Comparison of ENCODE assay signal across 8 cellular contexts in genomic region chr12:31052121-31052520, GRCh38. TPM values are rescaled to one million over a fixed set of nuclear protein-coding genes. Genes with fewer than 3 reads are reported as not detected.
DNase-seq lines count a peak whose midpoint lies in the region; ATAC-seq and TF ChIP-seq lines count a peak whose summit lies in the region.
"Not testable (repeated sequence)": the region's sequence is repeated elsewhere in the genome, so short reads cannot be mapped to it uniquely, and the experiment has no call there.

No MANE protein-coding gene starts in this region.

- H3K4me3 ChIP-seq in OCI-LY1 (ENCODE audit: low read depth, low read length, poor library complexity, severe bottlenecking): not testable (repeated sequence)

- H3F3A ChIP-seq in OCI-LY1 (ENCODE audit: insufficient read depth, low read length): not testable (repeated sequence)

- H3K9me3 Mint-ChIP-seq in activated CD8-positive, alpha-beta T cell treated with anti-CD3 and anti-CD28 coated beads, Interleukin-2, amount 10 ng/mL, durations not matched to agents 7 days and 5 days (ENCODE audit: insufficient read depth); activated naive CD4-positive, alpha-beta T cell treated with anti-CD3 and anti-CD28 coated beads, Interleukin-2, amount 50 U/mL, for 72 hours; natural killer cell treated with Interleukin-12 subunit alpha and Interleukin-12 subunit beta and Interleukin-15 and Interleukin-18, amount 100 ng/mL, for 72 hours; stimulated activated naive CD8-positive, alpha-beta T cell treated with anti-CD3 and anti-CD28 coated beads, Interleukin-15, amount 100 ng/mL, for 72 hours: not testable (repeated sequence)

- CTCF ChIA-PET in activated CD8-positive, alpha-beta T cell treated with anti-CD3 and anti-CD28 coated beads, Interleukin-2, amount 10 ng/mL, durations not matched to agents 7 days and 5 days (lab: Charles Lee): interaction anchor here (0.6 to 2.1 kb wide), 2 partner anchors 21 to 205 kb away, joined by 3 to 12 read pairs; no protein-coding TSS in a partner anchor

- not testable (repeated sequence) for H3K79me2 ChIP-seq in OCI-LY1 (ENCODE audit: insufficient read depth, low read length)

- not testable (repeated sequence) for H3K27me3 ChIP-seq in OCI-LY1 (ENCODE audit: insufficient read depth, low read length)

- H3K9me3 ChIP-seq in OCI-LY1 (ENCODE audit: low read length): not testable (repeated sequence)

- peak; percentile 2 for ATAC-seq in GM18519 (IDR thresholded peaks at IDR 0.05; ENCODE audit: low FRiP score, unreplicated experiment)
- peak; percentile 19 for ATAC-seq in GM21381 (IDR thresholded peaks at IDR 0.05; ENCODE audit: unreplicated experiment)
- peak; percentile 18 for ATAC-seq in HG02759 (IDR thresholded peaks at IDR 0.05; ENCODE audit: unreplicated experiment)
- ATAC-seq in activated CD8-positive, alpha-beta T cell treated with anti-CD3 and anti-CD28 coated beads, Interleukin-2, amount 10 ng/mL, durations not matched to agents 7 days and 5 days: peak; percentile 16
- peak; percentile 57 to 78 for ATAC-seq in activated naive CD4-positive, alpha-beta T cell treated with anti-CD3 and anti-CD28 coated beads, Interleukin-2, amount 50 U/mL, for 72 hours
- not testable (repeated sequence) for ATAC-seq in natural killer cell treated with Interleukin-12 subunit alpha and Interleukin-12 subunit beta and Interleukin-15 and Interleukin-18, amount 100 ng/mL, for 72 hours
- ATAC-seq in stimulated activated naive CD8-positive, alpha-beta T cell treated with anti-CD3 and anti-CD28 coated beads, Interleukin-15, amount 100 ng/mL, for 72 hours: peak; percentile 75

- H4K20me1 ChIP-seq in OCI-LY1 (ENCODE audit: insufficient read depth, low read length): not testable (repeated sequence)

- not testable (repeated sequence) for H3K9ac ChIP-seq in OCI-LY1 (ENCODE audit: low read length)

- H3K36me3 Mint-ChIP-seq in activated CD8-positive, alpha-beta T cell treated with anti-CD3 and anti-CD28 coated beads, Interleukin-2, amount 10 ng/mL, durations not matched to agents 7 days and 5 days (ENCODE audit: low read depth); activated naive CD4-positive, alpha-beta T cell treated with anti-CD3 and anti-CD28 coated beads, Interleukin-2, amount 50 U/mL, for 72 hours; natural killer cell treated with Interleukin-12 subunit alpha and Interleukin-12 subunit beta and Interleukin-15 and Interleukin-18, amount 100 ng/mL, for 72 hours: not testable (repeated sequence)

- peaks cover 23% of the 10 kb centered on the region for H3K4me1 Mint-ChIP-seq in activated CD8-positive, alpha-beta T cell treated with anti-CD3 and anti-CD28 coated beads, Interleukin-2, amount 10 ng/mL, durations not matched to agents 7 days and 5 days (ENCODE audit: low read depth)
- peaks cover 14 to 16% of the 10 kb centered on the region in 2 donors for H3K4me1 Mint-ChIP-seq in natural killer cell treated with Interleukin-12 subunit alpha and Interleukin-12 subunit beta and Interleukin-15 and Interleukin-18, amount 100 ng/mL, for 72 hours (ENCODE audit: low read depth in 2 of 2)
- peaks cover 43% of the 10 kb centered on the region for H3K4me1 Mint-ChIP-seq in stimulated activated naive CD8-positive, alpha-beta T cell treated with anti-CD3 and anti-CD28 coated beads, Interleukin-15, amount 100 ng/mL, for 72 hours

- POLR2A ChIA-PET in activated CD8-positive, alpha-beta T cell treated with anti-CD3 and anti-CD28 coated beads, Interleukin-2, amount 10 ng/mL, durations not matched to agents 7 days and 5 days (lab: Charles Lee): not testable (repeated sequence)

- H2AFZ ChIP-seq in OCI-LY1 (ENCODE audit: low read length): not testable (repeated sequence)

- not testable (repeated sequence) for H3K36me3 ChIP-seq in OCI-LY1 (ENCODE audit: insufficient read depth, low read length)

- H3K27ac ChIP-seq in OCI-LY1 (ENCODE audit: low read depth, low read length, poor library complexity, severe bottlenecking): peak overlapping the region; percentile 74

- H3K27me3 Mint-ChIP-seq in activated CD8-positive, alpha-beta T cell treated with anti-CD3 and anti-CD28 coated beads, Interleukin-2, amount 10 ng/mL, durations not matched to agents 7 days and 5 days (ENCODE audit: low read depth); natural killer cell treated with Interleukin-12 subunit alpha and Interleukin-12 subunit beta and Interleukin-15 and Interleukin-18, amount 100 ng/mL, for 72 hours; stimulated activated naive CD8-positive, alpha-beta T cell treated with anti-CD3 and anti-CD28 coated beads, Interleukin-15, amount 100 ng/mL, for 72 hours: not testable (repeated sequence)

- not testable (repeated sequence) for DNase-seq in activated CD8-positive, alpha-beta T cell treated with anti-CD3 and anti-CD28 coated beads, Interleukin-2, amount 10 ng/mL, durations not matched to agents 7 days and 5 days; activated naive CD4-positive, alpha-beta T cell treated with anti-CD3 and anti-CD28 coated beads, Interleukin-2, amount 50 U/mL, for 72 hours (ENCODE audit: low spot score in 2 of 2); natural killer cell treated with Interleukin-12 subunit alpha and Interleukin-12 subunit beta and Interleukin-15 and Interleukin-18, amount 100 ng/mL, for 72 hours (ENCODE audit: low spot score)
- DNase-seq in stimulated activated naive CD8-positive, alpha-beta T cell treated with anti-CD3 and anti-CD28 coated beads, Interleukin-15, amount 100 ng/mL, for 72 hours: peak in 1 of 2 donors; percentile 20

- H3K4me3 Mint-ChIP-seq in activated CD8-positive, alpha-beta T cell treated with anti-CD3 and anti-CD28 coated beads, Interleukin-2, amount 10 ng/mL, durations not matched to agents 7 days and 5 days: peak overlapping the region; percentile 19
- peak overlapping the region; percentile 48 for H3K4me3 Mint-ChIP-seq in natural killer cell treated with Interleukin-12 subunit alpha and Interleukin-12 subunit beta and Interleukin-15 and Interleukin-18, amount 100 ng/mL, for 72 hours
- peak overlapping the region; percentile 24 to 49 for H3K4me3 Mint-ChIP-seq in stimulated activated naive CD8-positive, alpha-beta T cell treated with anti-CD3 and anti-CD28 coated beads, Interleukin-15, amount 100 ng/mL, for 72 hours

- peak overlapping the region; percentile 64 for H3K27ac Mint-ChIP-seq in activated CD8-positive, alpha-beta T cell treated with anti-CD3 and anti-CD28 coated beads, Interleukin-2, amount 10 ng/mL, durations not matched to agents 7 days and 5 days
- H3K27ac Mint-ChIP-seq in activated naive CD4-positive, alpha-beta T cell treated with anti-CD3 and anti-CD28 coated beads, Interleukin-2, amount 50 U/mL, for 72 hours: peak overlapping the region; percentile 12 to 87
- H3K27ac Mint-ChIP-seq in natural killer cell treated with Interleukin-12 subunit alpha and Interleukin-12 subunit beta and Interleukin-15 and Interleukin-18, amount 100 ng/mL, for 72 hours: peak overlapping the region; percentile 56 to 90
- peak overlapping the region; percentile 22 to 79 for H3K27ac Mint-ChIP-seq in stimulated activated naive CD8-positive, alpha-beta T cell treated with anti-CD3 and anti-CD28 coated beads, Interleukin-15, amount 100 ng/mL, for 72 hours

- not testable (repeated sequence) for H3K4me2 ChIP-seq in OCI-LY1 (ENCODE audit: low read length)

- not testable (repeated sequence) for H3K9me2 ChIP-seq in OCI-LY1 (ENCODE audit: low read depth, low read length)

- TF ChIP-seq CTCF in OCI-LY1 (IDR thresholded peaks at IDR 0.05; ENCODE audit: low read length): not testable (repeated sequence)

- peaks cover 30% of the 10 kb centered on the region for H3K4me1 ChIP-seq in OCI-LY1 (ENCODE audit: insufficient read depth, low read length, severe bottlenecking)

RNA-seq across cellular contexts. Expression of gene DDX11, which starts 21.5 kb away (rescaled TPM):
- 100 to 1,000 TPM; 184 to 193 TPM for total RNA-seq in activated CD8-positive, alpha-beta T cell treated with anti-CD3 and anti-CD28 coated beads, Interleukin-2, amount 10 ng/mL, durations not matched to agents 7 days and 5 days
- total RNA-seq in activated naive CD4-positive, alpha-beta T cell treated with anti-CD3 and anti-CD28 coated beads, Interleukin-2, amount 50 U/mL, for 72 hours: 100 to 1,000 TPM; 163 to 232 TPM
- 100 to 1,000 TPM; 102 to 257 TPM for total RNA-seq in natural killer cell treated with Interleukin-12 subunit alpha and Interleukin-12 subunit beta and Interleukin-15 and Interleukin-18, amount 100 ng/mL, for 72 hours
